17 cellular contexts compared by ENCODE assay signal in genomic region chr12:98355322-98355721, GRCh38.
DNase-seq lines count a peak whose midpoint lies in the region; ATAC-seq, FAIRE-seq and TF ChIP-seq lines count a peak whose summit lies in the region.
"Had no signal": no experiment of that assay in that cellular context is flagged by ENCODE, and none has a peak within 500 bp of the region (broad histone marks: within the 10 kb centered on the region; RNA-seq: fewer than 3 reads in every experiment).

No MANE protein-coding gene starts in this region.

- H3K4me3 ChIP-seq in PC-3 (ENCODE audit: low read length) = no peak overlapping the region
- no peak overlapping the region for H3K4me3 ChIP-seq in bronchial epithelial cell (ENCODE audit: low read depth, low read length)
- H3K4me3 ChIP-seq in colonic mucosa = no peak overlapping the region
- H3K4me3 ChIP-seq: gastrocnemius medialis, left lung, right lobe of liver had no signal

- intact Hi-C loops in PC-3 (cut with micrococcal nuclease) (no loop called here), colonic mucosa (cut with DNase I) (no loop called here)

- H3K79me2 ChIP-seq in PC-3 (ENCODE audit: low read length) = no peaks in the 10 kb centered on the region

- H3K36me3 ChIP-seq in PC-3 (ENCODE audit: low read depth, low read length) = no peaks in the 10 kb centered on the region
- H3K36me3 ChIP-seq in bronchial epithelial cell (ENCODE audit: control insufficient read depth, insufficient read depth, low read length) = no peaks in the 10 kb centered on the region
- H3K36me3 ChIP-seq in colonic mucosa = no peaks in the 10 kb centered on the region
- H3K36me3 ChIP-seq: gastrocnemius medialis, left lung, right lobe of liver had no signal

- H3K27me3 ChIP-seq in PC-3 (ENCODE audit: low read length) = peaks cover 16% of the 10 kb centered on the region
- H3K27me3 ChIP-seq in bronchial epithelial cell (ENCODE audit: control insufficient read depth, insufficient read depth, low read length) = no peaks in the 10 kb centered on the region
- H3K27me3 ChIP-seq in colonic mucosa = no peaks in the 10 kb centered on the region
- H3K27me3 ChIP-seq: gastrocnemius medialis, left lung, right lobe of liver had no signal

- H3K4me1 ChIP-seq in PC-3 (ENCODE audit: insufficient read depth, low read length) = peaks cover 11% of the 10 kb centered on the region
- no peaks in the 10 kb centered on the region for H3K4me1 ChIP-seq in colonic mucosa
- H3K4me1 ChIP-seq: gastrocnemius medialis, left lung, right lobe of liver had no signal

- ATAC-seq in PC-3 (no peak), HG03460 (IDR thresholded peaks at IDR 0.05; ENCODE audit: unreplicated experiment) (no peak)
- ATAC-seq: activated CD8-positive, alpha-beta T cell treated with anti-CD3 and anti-CD28 coated beads, Interleukin-2, amount 10 ng/mL, durations not matched to agents 7 days and 5 days; gastrocnemius medialis; left lung; right lobe of liver; WTC11 had no signal

- DNase-seq in EL (peak; percentile 68), PC-3 (peak; percentile 58), bronchial epithelial cell (ENCODE audit: low read depth) (peak; percentile 94), non-pigmented ciliary epithelial cell (ENCODE audit: low read depth) (peak; percentile 48), colonic mucosa (no peak), cortex of kidney (lab: John Stamatoyannopoulos, UW) (no peak), NCI-H2029 treated with DMSO at 0.1 percent for 48 hours (lab: John Stamatoyannopoulos, UW) (no peak)
- DNase-seq: activated CD8-positive, alpha-beta T cell treated with anti-CD3 and anti-CD28 coated beads, Interleukin-2, amount 10 ng/mL, durations not matched to agents 7 days and 5 days; cerebellar nuclear complex; gastrocnemius medialis; left lung; nucleus accumbens; right lobe of liver had no signal

- CTCF ChIA-PET in PC-3 (lab: Charles Lee) = no interaction called here

- no peaks in the 10 kb centered on the region for H3F3A ChIP-seq in PC-3 (ENCODE audit: low read length, unreplicated experiment)

- no peak overlapping the region for H3K27ac ChIP-seq in PC-3 (ENCODE audit: low read length)
- H3K27ac ChIP-seq in colonic mucosa = no peak overlapping the region
- H3K27ac ChIP-seq: gastrocnemius medialis, left lung, right lobe of liver had no signal

- H2AFZ ChIP-seq in PC-3 (ENCODE audit: low read length) = no peak overlapping the region

- POLR2A ChIA-PET in PC-3 (lab: Charles Lee; ENCODE audit: unreplicated experiment) = no interaction called here

- H3K9ac ChIP-seq in PC-3 (ENCODE audit: low read length) = no peak overlapping the region
- no peak overlapping the region for H3K9ac ChIP-seq in colonic mucosa (ENCODE audit: low read depth in 2 of 2, low read length in 2 of 2)

- no TSS peak for BruUV-seq in PC-3 (replicated peaks; lab: Mats Ljungman, UMichigan)

- H3K9me3 ChIP-seq in PC-3 (ENCODE audit: low read length) (no peaks in the 10 kb centered on the region), colonic mucosa (no peaks in the 10 kb centered on the region)
- H3K9me3 ChIP-seq: gastrocnemius medialis, left lung, right lobe of liver had no signal

- TF ChIP-seq CTCF in PC-3 (conservative IDR thresholded peaks at IDR 0.05; ENCODE audit: low read depth, low read length) (no peak), bronchial epithelial cell (IDR thresholded peaks at IDR 0.05; ENCODE audit: insufficient read depth, low read length, severe bottlenecking) (no peak), colonic mucosa (IDR thresholded peaks at IDR 0.05) (no peak)

- H4K20me1 ChIP-seq in PC-3 (ENCODE audit: low read length) = no peaks in the 10 kb centered on the region

- no peak for FAIRE-seq in bronchial epithelial cell (lab: Jason Lieb, UNC)
- FAIRE-seq: D721Med, endometrium had no signal

- H3K4me2 ChIP-seq in PC-3 (ENCODE audit: low read length) = no peak overlapping the region

- no peaks in the 10 kb centered on the region for H3K9me2 ChIP-seq in PC-3 (replicated peaks; ENCODE audit: low read length)

Comparison
In these comparisons a context has a peak if more than half of its experiments do, and no peak if none do; other contexts are left out.
1. DNase-seq: peak in EL (single experiment), PC-3 (single experiment), bronchial epithelial cell (single experiment) and non-pigmented ciliary epithelial cell (single experiment); none in colonic mucosa (single experiment), cortex of kidney (single experiment) and NCI-H2029 treated with DMSO at 0.1 percent for 48 hours (single experiment).